ENCODE assay signal across 1 cellular context in genomic region chr5:115355777-115356381, GRCh38.
TF ChIP-seq lines count a peak whose summit lies in the region.

No MANE protein-coding gene starts in this region.

TF ChIP-seq in GM12878, 131 proteins besides CTCF, POLR2A, EP300 and RAD21:
- TF ChIP-seq, protein P1, sequence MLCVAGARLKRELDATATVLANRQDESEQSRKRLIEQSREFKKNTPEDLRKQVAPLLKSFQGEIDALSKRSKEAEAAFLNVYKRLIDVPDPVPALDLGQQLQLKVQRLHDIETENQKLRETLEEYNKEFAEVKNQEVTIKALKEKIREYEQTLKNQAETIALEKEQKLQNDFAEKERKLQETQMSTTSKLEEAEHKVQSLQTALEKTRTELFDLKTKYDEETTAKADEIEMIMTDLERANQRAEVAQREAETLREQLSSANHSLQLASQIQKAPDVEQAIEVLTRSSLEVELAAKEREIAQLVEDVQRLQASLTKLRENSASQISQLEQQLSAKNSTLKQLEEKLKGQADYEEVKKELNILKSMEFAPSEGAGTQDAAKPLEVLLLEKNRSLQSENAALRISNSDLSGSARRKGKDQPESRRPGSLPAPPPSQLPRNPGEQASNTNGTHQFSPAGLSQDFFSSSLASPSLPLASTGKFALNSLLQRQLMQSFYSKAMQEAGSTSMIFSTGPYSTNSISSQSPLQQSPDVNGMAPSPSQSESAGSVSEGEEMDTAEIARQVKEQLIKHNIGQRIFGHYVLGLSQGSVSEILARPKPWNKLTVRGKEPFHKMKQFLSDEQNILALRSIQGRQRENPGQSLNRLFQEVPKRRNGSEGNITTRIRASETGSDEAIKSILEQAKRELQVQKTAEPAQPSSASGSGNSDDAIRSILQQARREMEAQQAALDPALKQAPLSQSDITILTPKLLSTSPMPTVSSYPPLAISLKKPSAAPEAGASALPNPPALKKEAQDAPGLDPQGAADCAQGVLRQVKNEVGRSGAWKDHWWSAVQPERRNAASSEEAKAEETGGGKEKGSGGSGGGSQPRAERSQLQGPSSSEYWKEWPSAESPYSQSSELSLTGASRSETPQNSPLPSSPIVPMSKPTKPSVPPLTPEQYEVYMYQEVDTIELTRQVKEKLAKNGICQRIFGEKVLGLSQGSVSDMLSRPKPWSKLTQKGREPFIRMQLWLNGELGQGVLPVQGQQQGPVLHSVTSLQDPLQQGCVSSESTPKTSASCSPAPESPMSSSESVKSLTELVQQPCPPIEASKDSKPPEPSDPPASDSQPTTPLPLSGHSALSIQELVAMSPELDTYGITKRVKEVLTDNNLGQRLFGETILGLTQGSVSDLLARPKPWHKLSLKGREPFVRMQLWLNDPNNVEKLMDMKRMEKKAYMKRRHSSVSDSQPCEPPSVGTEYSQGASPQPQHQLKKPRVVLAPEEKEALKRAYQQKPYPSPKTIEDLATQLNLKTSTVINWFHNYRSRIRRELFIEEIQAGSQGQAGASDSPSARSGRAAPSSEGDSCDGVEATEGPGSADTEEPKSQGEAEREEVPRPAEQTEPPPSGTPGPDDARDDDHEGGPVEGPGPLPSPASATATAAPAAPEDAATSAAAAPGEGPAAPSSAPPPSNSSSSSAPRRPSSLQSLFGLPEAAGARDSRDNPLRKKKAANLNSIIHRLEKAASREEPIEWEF (IDR thresholded peaks at IDR 0.05; ENCODE audit: insufficient replicate concordance, low read depth, low read length) = no peak
